Comparison of ENCODE assay signal across 1 cellular context in the genomic region with DNA sequence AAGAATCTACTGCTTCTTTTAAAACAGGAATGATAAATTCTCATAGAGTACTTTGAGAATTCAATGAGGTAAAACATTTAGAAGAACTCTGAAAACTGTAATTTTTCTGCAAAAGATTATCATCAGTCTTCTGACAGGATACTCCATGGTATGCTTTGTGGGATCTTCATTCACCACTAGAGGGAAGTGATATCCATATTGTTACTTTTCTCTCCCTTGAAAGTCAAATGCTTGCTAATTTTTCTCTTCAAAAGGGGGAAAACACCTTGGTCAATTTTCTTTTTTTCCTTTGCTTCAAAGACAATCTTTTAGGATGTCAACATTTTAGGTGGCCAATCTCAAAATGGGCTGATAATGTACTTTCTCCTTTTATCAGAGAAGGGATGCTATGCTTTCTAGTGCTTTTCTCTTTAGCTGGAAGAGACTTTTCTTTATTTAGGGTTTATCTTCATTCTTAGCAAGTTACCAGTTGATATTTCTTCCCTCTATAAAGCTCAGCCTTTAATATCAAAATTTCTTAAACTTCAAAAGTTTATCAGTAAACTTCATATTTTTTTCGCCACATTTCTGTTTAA.
TF ChIP-seq lines count a peak whose summit lies in the region.

No MANE protein-coding gene starts in this region.

TF ChIP-seq in GM23338, 12 proteins besides CTCF, POLR2A, EP300 and RAD21 (continued from another document):
- TF ChIP-seq ZNF462 (CRISPR knock-in tag; IDR thresholded peaks at IDR 0.05) (no peak), STAT1 (IDR thresholded peaks at IDR 0.05; ENCODE audit: unreplicated experiment) (no peak)
TF ChIP-seq in GM23338: peak in this region for 0.
